In the genomic region with DNA sequence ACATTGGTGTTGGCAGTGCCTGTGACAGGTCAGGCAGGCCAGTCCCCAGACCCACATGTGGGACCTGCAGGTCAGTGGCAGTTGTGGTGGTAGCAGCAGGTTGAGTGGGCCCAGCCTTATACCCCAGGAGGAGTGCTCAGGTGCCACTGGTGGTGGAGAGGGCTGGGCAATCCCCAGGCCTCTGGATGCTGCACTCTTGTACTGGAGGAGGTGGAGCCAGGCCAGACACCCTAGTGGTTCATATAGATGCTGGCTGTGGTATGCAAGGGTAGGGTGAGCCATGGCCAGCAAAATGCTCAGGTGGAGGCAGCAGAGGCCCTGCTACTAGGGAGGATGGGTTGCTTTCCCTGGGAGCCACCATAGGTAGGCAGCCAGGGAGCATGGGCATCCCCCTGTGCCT, we compare ENCODE assay signal across 1 cellular context.
TF ChIP-seq lines count a peak whose summit lies in the region.

No MANE protein-coding gene starts in this region.

TF ChIP-seq in GM12878, 131 proteins besides CTCF, POLR2A, EP300 and RAD21:
- no peak for TF ChIP-seq MEF2B (IDR thresholded peaks at IDR 0.05; ENCODE audit: partially characterized antibody, poor library complexity, severe bottlenecking)
- TF ChIP-seq PML (IDR thresholded peaks at IDR 0.05; ENCODE audit: low read length): no peak
- TF ChIP-seq, protein P1, sequence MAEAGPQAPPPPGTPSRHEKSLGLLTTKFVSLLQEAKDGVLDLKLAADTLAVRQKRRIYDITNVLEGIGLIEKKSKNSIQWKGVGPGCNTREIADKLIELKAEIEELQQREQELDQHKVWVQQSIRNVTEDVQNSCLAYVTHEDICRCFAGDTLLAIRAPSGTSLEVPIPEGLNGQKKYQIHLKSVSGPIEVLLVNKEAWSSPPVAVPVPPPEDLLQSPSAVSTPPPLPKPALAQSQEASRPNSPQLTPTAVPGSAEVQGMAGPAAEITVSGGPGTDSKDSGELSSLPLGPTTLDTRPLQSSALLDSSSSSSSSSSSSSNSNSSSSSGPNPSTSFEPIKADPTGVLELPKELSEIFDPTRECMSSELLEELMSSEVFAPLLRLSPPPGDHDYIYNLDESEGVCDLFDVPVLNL (IDR thresholded peaks at IDR 0.05; ENCODE audit: low read depth, low read length): no peak
- TF ChIP-seq RCOR1 (conservative IDR thresholded peaks at IDR 0.05; ENCODE audit: low read depth, low read length): no peak
- TF ChIP-seq, protein P2, sequence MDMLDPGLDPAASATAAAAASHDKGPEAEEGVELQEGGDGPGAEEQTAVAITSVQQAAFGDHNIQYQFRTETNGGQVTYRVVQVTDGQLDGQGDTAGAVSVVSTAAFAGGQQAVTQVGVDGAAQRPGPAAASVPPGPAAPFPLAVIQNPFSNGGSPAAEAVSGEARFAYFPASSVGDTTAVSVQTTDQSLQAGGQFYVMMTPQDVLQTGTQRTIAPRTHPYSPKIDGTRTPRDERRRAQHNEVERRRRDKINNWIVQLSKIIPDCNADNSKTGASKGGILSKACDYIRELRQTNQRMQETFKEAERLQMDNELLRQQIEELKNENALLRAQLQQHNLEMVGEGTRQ (IDR thresholded peaks at IDR 0.05; ENCODE audit: borderline replicate concordance, low read depth, low read length): no peak
- TF ChIP-seq, protein P3, sequence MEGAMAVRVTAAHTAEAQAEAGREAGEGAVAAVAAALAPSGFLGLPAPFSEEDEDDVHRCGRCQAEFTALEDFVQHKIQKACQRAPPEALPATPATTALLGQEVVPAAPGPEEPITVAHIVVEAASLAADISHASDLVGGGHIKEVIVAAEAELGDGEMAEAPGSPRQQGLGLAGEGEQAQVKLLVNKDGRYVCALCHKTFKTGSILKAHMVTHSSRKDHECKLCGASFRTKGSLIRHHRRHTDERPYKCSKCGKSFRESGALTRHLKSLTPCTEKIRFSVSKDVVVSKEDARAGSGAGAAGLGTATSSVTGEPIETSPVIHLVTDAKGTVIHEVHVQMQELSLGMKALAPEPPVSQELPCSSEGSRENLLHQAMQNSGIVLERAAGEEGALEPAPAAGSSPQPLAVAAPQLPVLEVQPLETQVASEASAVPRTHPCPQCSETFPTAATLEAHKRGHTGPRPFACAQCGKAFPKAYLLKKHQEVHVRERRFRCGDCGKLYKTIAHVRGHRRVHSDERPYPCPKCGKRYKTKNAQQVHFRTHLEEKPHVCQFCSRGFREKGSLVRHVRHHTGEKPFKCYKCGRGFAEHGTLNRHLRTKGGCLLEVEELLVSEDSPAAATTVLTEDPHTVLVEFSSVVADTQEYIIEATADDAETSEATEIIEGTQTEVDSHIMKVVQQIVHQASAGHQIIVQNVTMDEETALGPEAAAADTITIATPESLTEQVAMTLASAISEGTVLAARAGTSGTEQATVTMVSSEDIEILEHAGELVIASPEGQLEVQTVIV (IDR thresholded peaks at IDR 0.05; ENCODE audit: borderline replicate concordance, partially characterized antibody): no peak
- no peak for TF ChIP-seq CREB1 (IDR thresholded peaks at IDR 0.05; ENCODE audit: low read depth)
- TF ChIP-seq MTA2 (IDR thresholded peaks at IDR 0.05; ENCODE audit: low read depth): no peak
- no peak for TF ChIP-seq BACH1 (IDR thresholded peaks at IDR 0.05; ENCODE audit: borderline replicate concordance)
- no peak for TF ChIP-seq USF1 (IDR thresholded peaks at IDR 0.05; ENCODE audit: borderline replicate concordance, extremely low read length, insufficient read depth, low read depth, low read length)
- no peak for TF ChIP-seq NR2C1 (IDR thresholded peaks at IDR 0.05)
